In genomic region chr2:31889044-31889443, GRCh38 we compare ENCODE assay signal across 2 cellular contexts.
TF ChIP-seq lines count a peak whose summit lies in the region.

No MANE protein-coding gene starts in this region.

TF ChIP-seq in SK-N-SH treated with all-trans-retinoic acid at 6 μM for 48 hours, 23 proteins besides CTCF, POLR2A, EP300 and RAD21 (continued from another document):
- TF ChIP-seq, protein P1, sequence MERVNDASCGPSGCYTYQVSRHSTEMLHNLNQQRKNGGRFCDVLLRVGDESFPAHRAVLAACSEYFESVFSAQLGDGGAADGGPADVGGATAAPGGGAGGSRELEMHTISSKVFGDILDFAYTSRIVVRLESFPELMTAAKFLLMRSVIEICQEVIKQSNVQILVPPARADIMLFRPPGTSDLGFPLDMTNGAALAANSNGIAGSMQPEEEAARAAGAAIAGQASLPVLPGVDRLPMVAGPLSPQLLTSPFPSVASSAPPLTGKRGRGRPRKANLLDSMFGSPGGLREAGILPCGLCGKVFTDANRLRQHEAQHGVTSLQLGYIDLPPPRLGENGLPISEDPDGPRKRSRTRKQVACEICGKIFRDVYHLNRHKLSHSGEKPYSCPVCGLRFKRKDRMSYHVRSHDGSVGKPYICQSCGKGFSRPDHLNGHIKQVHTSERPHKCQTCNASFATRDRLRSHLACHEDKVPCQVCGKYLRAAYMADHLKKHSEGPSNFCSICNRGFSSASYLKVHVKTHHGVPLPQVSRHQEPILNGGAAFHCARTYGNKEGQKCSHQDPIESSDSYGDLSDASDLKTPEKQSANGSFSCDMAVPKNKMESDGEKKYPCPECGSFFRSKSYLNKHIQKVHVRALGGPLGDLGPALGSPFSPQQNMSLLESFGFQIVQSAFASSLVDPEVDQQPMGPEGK (CRISPR knock-in tag; IDR thresholded peaks at IDR 0.05; ENCODE audit: borderline replicate concordance): no peak
- TF ChIP-seq SNAI2 (CRISPR knock-in tag; IDR thresholded peaks at IDR 0.05) (no peak), ZC3H10 (CRISPR knock-in tag; IDR thresholded peaks at IDR 0.05) (no peak), OSR1 (CRISPR knock-in tag; IDR thresholded peaks at IDR 0.05) (no peak), BACH2 (CRISPR knock-in tag; IDR thresholded peaks at IDR 0.05; ENCODE audit: borderline replicate concordance) (no peak), ESRRG (CRISPR knock-in tag; IDR thresholded peaks at IDR 0.05) (no peak), ZNF70 (CRISPR knock-in tag; IDR thresholded peaks at IDR 0.05) (no peak), TOX (CRISPR knock-in tag; IDR thresholded peaks at IDR 0.05; ENCODE audit: borderline replicate concordance) (no peak), ZNF565 (CRISPR knock-in tag; conservative IDR thresholded peaks at IDR 0.05; ENCODE audit: low read depth) (no peak), ARNTL (CRISPR knock-in tag; IDR thresholded peaks at IDR 0.05; ENCODE audit: borderline replicate concordance, low read depth) (no peak), ZNF8 (CRISPR knock-in tag; IDR thresholded peaks at IDR 0.05) (no peak), TCF4 (CRISPR knock-in tag; IDR thresholded peaks at IDR 0.05; ENCODE audit: borderline replicate concordance) (no peak), CSRNP3 (CRISPR knock-in tag; IDR thresholded peaks at IDR 0.05) (no peak)
- TF ChIP-seq, protein P2, sequence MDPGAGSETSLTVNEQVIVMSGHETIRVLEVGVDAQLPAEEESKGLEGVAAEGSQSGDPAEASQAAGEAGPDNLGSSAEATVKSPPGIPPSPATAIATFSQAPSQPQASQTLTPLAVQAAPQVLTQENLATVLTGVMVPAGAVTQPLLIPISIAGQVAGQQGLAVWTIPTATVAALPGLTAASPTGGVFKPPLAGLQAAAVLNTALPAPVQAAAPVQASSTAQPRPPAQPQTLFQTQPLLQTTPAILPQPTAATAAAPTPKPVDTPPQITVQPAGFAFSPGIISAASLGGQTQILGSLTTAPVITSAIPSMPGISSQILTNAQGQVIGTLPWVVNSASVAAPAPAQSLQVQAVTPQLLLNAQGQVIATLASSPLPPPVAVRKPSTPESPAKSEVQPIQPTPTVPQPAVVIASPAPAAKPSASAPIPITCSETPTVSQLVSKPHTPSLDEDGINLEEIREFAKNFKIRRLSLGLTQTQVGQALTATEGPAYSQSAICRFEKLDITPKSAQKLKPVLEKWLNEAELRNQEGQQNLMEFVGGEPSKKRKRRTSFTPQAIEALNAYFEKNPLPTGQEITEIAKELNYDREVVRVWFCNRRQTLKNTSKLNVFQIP (CRISPR knock-in tag; IDR thresholded peaks at IDR 0.05; ENCODE audit: borderline replicate concordance, low read depth): no peak

TF ChIP-seq in SK-N-SH, 30 proteins besides CTCF, POLR2A, EP300 and RAD21 (continued from another document):
- no peak for TF ChIP-seq REST (IDR thresholded peaks at IDR 0.05; ENCODE audit: low read depth, low read length)
- TF ChIP-seq FOXJ3 (CRISPR knock-in tag; IDR thresholded peaks at IDR 0.05): no peak
- TF ChIP-seq NFIC (IDR thresholded peaks at IDR 0.05; ENCODE audit: borderline replicate concordance): no peak
- no peak for TF ChIP-seq RFX5 (IDR thresholded peaks at IDR 0.05; ENCODE audit: low read length)
- TF ChIP-seq MXI1 (IDR thresholded peaks at IDR 0.05; ENCODE audit: low read depth, low read length): no peak
- no peak for TF ChIP-seq EZH2phosphoT487 (IDR thresholded peaks at IDR 0.05; ENCODE audit: borderline replicate concordance, low read depth)
- no peak for TF ChIP-seq ELF1 (IDR thresholded peaks at IDR 0.05)
- TF ChIP-seq POLR2AphosphoS5 (IDR thresholded peaks at IDR 0.05; ENCODE audit: low read depth, low read length): no peak
- TF ChIP-seq TEAD4 (IDR thresholded peaks at IDR 0.05; ENCODE audit: borderline replicate concordance, insufficient read depth): no peak
- no peak for TF ChIP-seq SIN3A (IDR thresholded peaks at IDR 0.05; ENCODE audit: borderline replicate concordance, low read depth, low read length)
- no peak for TF ChIP-seq GATA2 (CRISPR knock-in tag; IDR thresholded peaks at IDR 0.05)
- no peak for TF ChIP-seq USF1 (IDR thresholded peaks at IDR 0.05; ENCODE audit: borderline replicate concordance, low read depth)
- no peak for TF ChIP-seq MEF2A (IDR thresholded peaks at IDR 0.05; ENCODE audit: borderline replicate concordance, low read depth)
- TF ChIP-seq FOSL2 (IDR thresholded peaks at IDR 0.05; ENCODE audit: borderline replicate concordance, low read depth): no peak
- TF ChIP-seq, protein P3, sequence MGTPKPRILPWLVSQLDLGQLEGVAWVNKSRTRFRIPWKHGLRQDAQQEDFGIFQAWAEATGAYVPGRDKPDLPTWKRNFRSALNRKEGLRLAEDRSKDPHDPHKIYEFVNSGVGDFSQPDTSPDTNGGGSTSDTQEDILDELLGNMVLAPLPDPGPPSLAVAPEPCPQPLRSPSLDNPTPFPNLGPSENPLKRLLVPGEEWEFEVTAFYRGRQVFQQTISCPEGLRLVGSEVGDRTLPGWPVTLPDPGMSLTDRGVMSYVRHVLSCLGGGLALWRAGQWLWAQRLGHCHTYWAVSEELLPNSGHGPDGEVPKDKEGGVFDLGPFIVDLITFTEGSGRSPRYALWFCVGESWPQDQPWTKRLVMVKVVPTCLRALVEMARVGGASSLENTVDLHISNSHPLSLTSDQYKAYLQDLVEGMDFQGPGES (IDR thresholded peaks at IDR 0.05; ENCODE audit: low read depth, low read length): no peak
- no peak for TF ChIP-seq GABPA (IDR thresholded peaks at IDR 0.05; ENCODE audit: low read depth)
- TF ChIP-seq PBX3 (IDR thresholded peaks at IDR 0.05): no peak
TF ChIP-seq in SK-N-SH: peak in this region for 0.
